In the genomic region with DNA sequence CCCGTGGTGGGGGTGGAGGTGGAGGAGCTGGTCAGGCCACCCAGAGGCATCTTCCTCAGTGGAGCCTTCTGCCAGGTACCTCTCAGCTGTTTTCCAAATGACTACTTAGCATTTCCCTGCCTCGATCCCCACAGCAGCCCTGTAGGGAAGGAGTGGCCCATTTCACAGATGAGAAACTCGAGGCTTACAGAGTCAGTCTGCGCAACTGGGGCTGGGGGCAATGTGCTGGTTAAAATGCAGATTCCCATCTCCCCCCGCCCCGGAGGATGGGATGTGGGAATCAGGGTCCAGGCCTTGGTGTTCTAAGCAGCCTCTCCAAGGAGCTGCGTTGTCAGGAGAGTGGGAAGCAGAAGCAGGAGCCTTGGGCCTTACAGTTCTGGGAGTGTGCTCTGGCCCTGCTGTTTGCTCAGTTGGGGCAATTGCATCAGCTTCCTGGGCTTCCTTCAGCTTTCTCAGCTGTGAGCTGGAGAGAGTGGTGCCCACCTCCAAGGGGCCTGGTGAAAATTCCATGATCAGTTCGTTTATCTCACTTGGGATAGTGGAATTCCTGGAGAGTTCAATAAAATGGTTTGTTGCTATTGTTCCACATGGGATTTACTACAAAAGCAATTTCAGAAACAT, we compare ENCODE assay signal across 9 cellular contexts. TPM values are rescaled to one million over a fixed set of nuclear protein-coding genes. Genes with fewer than 3 reads are reported as not detected.
DNase-seq lines count a peak whose midpoint lies in the region; ATAC-seq and TF ChIP-seq lines count a peak whose summit lies in the region.
"Had no signal": no experiment of that assay in that cellular context is flagged by ENCODE, and none has a peak within 500 bp of the region (broad histone marks: within the 10 kb centered on the region; RNA-seq: fewer than 3 reads in every experiment).

No MANE protein-coding gene starts in this region.

- DNase-seq in Daoy (ENCODE audit: low read depth): peak; percentile 43
- DNase-seq in fibroblast of pulmonary artery (ENCODE audit: low read depth): peak; percentile 59
- no peak for DNase-seq in gastrocnemius medialis
- no peak for DNase-seq in GM19238 (ENCODE audit: insufficient read length, low spot score)
- DNase-seq: NCI-H1048 had no signal

- H3K27ac ChIP-seq in VCaP: peak overlapping the region; percentile 56
- H3K27ac ChIP-seq in gastrocnemius medialis: peak overlapping the region; percentile 70 to 97 (median 74)

- no peak for TF ChIP-seq CTCF in VCaP (conservative IDR thresholded peaks at IDR 0.05)
- no peak for TF ChIP-seq CTCF in fibroblast of pulmonary artery (IDR thresholded peaks at IDR 0.05; ENCODE audit: low read length, missing control alignments)
- TF ChIP-seq CTCF in gastrocnemius medialis (IDR thresholded peaks at IDR 0.05 in 4 of 5, conservative IDR thresholded peaks at IDR 0.05 in 1 of 5): no peak

- H3K36me3 ChIP-seq in gastrocnemius medialis: no peaks in the 10 kb centered on the region

- TF ChIP-seq POLR2A in gastrocnemius medialis (IDR thresholded peaks at IDR 0.05): no peak

- ATAC-seq in gastrocnemius medialis (no peak), GM19467 (IDR thresholded peaks at IDR 0.05; ENCODE audit: unreplicated experiment) (no peak), HG03196 (IDR thresholded peaks at IDR 0.05; ENCODE audit: unreplicated experiment) (no peak), GM21529 (IDR thresholded peaks at IDR 0.05; ENCODE audit: unreplicated experiment) (no peak)

- no peaks in the 10 kb centered on the region for H3K27me3 ChIP-seq in gastrocnemius medialis

- H3K4me3 ChIP-seq in fibroblast of pulmonary artery (replicated peaks; ENCODE audit: low read depth, low read length): no peak overlapping the region
- no peak overlapping the region for H3K4me3 ChIP-seq in gastrocnemius medialis

- no peaks in the 10 kb centered on the region for H3K9me3 ChIP-seq in gastrocnemius medialis

- peaks cover 49 to 71% of the 10 kb centered on the region in 2 donors for H3K4me1 ChIP-seq in gastrocnemius medialis

- in situ Hi-C loops in gastrocnemius medialis (cut with MboI; ENCODE audit: low sequenced_read_pairs in 4 of 4): no loop called here

- intact Hi-C loops in gastrocnemius medialis (cut with DNase I; ENCODE audit: low total_unique reads): no loop called here

RNA-seq across cellular contexts. Expression of gene ERGIC1, which starts 19.4 kb away (rescaled TPM):
- 77.2 and 77.4 TPM in 2 replicates for total RNA-seq in Daoy (2014; rRNA removed; shearing (Covaris generic))
- 100 to 1,000 TPM in 1 of 4 donors, 10 to 100 TPM in 3; 54.4 to 108 (median 88.0) TPM for total RNA-seq in gastrocnemius medialis

Comparison
In these comparisons a context has a peak if more than half of its experiments do, and no peak if none do; other contexts are left out.
1. DNase-seq: peak in Daoy (single experiment) and fibroblast of pulmonary artery (single experiment); none in gastrocnemius medialis (0 of 2) and GM19238 (single experiment).